14 cellular contexts compared by ENCODE assay signal in the genomic region with DNA sequence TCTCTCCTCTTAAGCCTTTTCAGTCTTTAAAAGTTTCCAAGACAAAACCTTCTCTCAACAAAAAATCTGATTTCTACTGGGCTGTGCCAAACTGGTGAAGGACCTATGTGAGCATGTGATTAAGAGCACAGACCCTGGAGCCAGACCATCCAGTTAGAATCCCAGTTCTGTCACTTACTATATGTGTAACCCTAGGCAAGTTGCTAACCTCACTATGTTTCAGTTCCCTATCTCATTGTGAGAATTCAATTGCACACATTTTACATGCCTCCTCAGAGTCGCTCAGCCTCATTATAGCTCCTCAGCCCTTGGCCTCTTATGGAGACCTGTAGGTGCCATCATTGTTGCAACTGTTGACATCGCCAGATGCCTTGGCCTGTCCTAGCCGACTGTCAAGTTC. TPM values are rescaled to one million over a fixed set of nuclear protein-coding genes. Genes with fewer than 3 reads are reported as not detected.
A peak's percentile ranks its signal among the peaks of the same experiment; 100 is the strongest.
DNase-seq lines count a peak whose midpoint lies in the region; ATAC-seq and TF ChIP-seq lines count a peak whose summit lies in the region.
"Had no signal": no experiment of that assay in that cellular context is flagged by ENCODE, and none has a peak within 500 bp of the region (broad histone marks: within the 10 kb centered on the region; RNA-seq: fewer than 3 reads in every experiment).

No MANE protein-coding gene starts in this region.

- peaks cover 12% of the 10 kb centered on the region for H3K4me1 Mint-ChIP-seq in nephron progenitor cell
- no peaks in the 10 kb centered on the region for H3K4me1 Mint-ChIP-seq in naive thymus-derived CD8-positive, alpha-beta T cell

- DNase-seq in nephron progenitor cell: no peak
- DNase-seq in cerebellar cortex (ENCODE audit: low spot score): no peak
- no peak for DNase-seq in hepatic stellate cell (ENCODE audit: low spot score)
- no peak for DNase-seq in UCSD-AML1 (lab: John Stamatoyannopoulos, UW; ENCODE audit: unreplicated experiment)
- no peak for DNase-seq in naive thymus-derived CD8-positive, alpha-beta T cell
- DNase-seq: HFFc6; IMR-90; midbrain; stimulated activated CD4-positive, alpha-beta T cell treated with anti-CD3 and anti-CD28 coated beads, Interleukin-2, amount 100 ng/mL, for 48 hours; stomach had no signal

- POLR2A ChIA-PET in naive thymus-derived CD8-positive, alpha-beta T cell (lab: Charles Lee): no interaction called here

- TF ChIP-seq CTCF in nephron progenitor cell (IDR thresholded peaks at IDR 0.05): no peak

- H3K4me3 Mint-ChIP-seq in nephron progenitor cell: no peak overlapping the region
- H3K4me3 Mint-ChIP-seq in naive thymus-derived CD8-positive, alpha-beta T cell: no peak overlapping the region
- H3K4me3 Mint-ChIP-seq: HFFc6 had no signal

- H3K27me3 Mint-ChIP-seq in nephron progenitor cell (ENCODE audit: low read depth, poor library complexity): peaks cover 10% of the 10 kb centered on the region
- H3K27me3 Mint-ChIP-seq in naive thymus-derived CD8-positive, alpha-beta T cell: peaks cover 3 to 11% (median 5%) of the 10 kb centered on the region in 5 donors

- peaks cover 15% of the 10 kb centered on the region for H3K36me3 Mint-ChIP-seq in nephron progenitor cell (ENCODE audit: low read depth)
- H3K36me3 Mint-ChIP-seq in naive thymus-derived CD8-positive, alpha-beta T cell: peaks cover 0 to under 1% (median 0%) of the 10 kb centered on the region in 3 donors

- peak; percentile 90 for ATAC-seq in GM18870 (IDR thresholded peaks at IDR 0.05; ENCODE audit: unreplicated experiment)
- peak; percentile 90 for ATAC-seq in GM21576 (IDR thresholded peaks at IDR 0.05; ENCODE audit: unreplicated experiment)
- peak; percentile 84 for ATAC-seq in HG03342 (IDR thresholded peaks at IDR 0.05; ENCODE audit: unreplicated experiment)
- ATAC-seq in naive thymus-derived CD8-positive, alpha-beta T cell: no peak
- ATAC-seq: Panc1 had no signal

- H3K9me3 Mint-ChIP-seq in nephron progenitor cell: peaks cover 8% of the 10 kb centered on the region
- peaks cover 0 to 5% (median 0%) of the 10 kb centered on the region in 9 donors for H3K9me3 Mint-ChIP-seq in naive thymus-derived CD8-positive, alpha-beta T cell
- H3K9me3 Mint-ChIP-seq: HFFc6 had no signal

- peak overlapping the region; percentile 24 for H3K27ac Mint-ChIP-seq in nephron progenitor cell
- H3K27ac Mint-ChIP-seq in naive thymus-derived CD8-positive, alpha-beta T cell: no peak overlapping the region
- H3K27ac Mint-ChIP-seq: HFFc6 had no signal

RNA-seq across cellular contexts. Expression of gene VEGFD, which starts 54.1 kb away (rescaled TPM):
- not detected for total RNA-seq in naive thymus-derived CD8-positive, alpha-beta T cell
- not detected for polyA plus RNA-seq in naive thymus-derived CD8-positive, alpha-beta T cell
- total RNA-seq: HFFc6 had no signal

RNA-seq across cellular contexts. Expression of gene PIR, which starts 54.8 kb away (rescaled TPM):
- total RNA-seq in naive thymus-derived CD8-positive, alpha-beta T cell: under 1 TPM; 0.36 to 0.78 TPM
- not detected for polyA plus RNA-seq in naive thymus-derived CD8-positive, alpha-beta T cell

Comparison
In these comparisons a context has a peak if more than half of its experiments do, and no peak if none do; other contexts are left out.
1. ATAC-seq: peak in GM18870 (single experiment), GM21576 (single experiment) and HG03342 (single experiment); none in naive thymus-derived CD8-positive, alpha-beta T cell (0 of 2).